In the genomic region with DNA sequence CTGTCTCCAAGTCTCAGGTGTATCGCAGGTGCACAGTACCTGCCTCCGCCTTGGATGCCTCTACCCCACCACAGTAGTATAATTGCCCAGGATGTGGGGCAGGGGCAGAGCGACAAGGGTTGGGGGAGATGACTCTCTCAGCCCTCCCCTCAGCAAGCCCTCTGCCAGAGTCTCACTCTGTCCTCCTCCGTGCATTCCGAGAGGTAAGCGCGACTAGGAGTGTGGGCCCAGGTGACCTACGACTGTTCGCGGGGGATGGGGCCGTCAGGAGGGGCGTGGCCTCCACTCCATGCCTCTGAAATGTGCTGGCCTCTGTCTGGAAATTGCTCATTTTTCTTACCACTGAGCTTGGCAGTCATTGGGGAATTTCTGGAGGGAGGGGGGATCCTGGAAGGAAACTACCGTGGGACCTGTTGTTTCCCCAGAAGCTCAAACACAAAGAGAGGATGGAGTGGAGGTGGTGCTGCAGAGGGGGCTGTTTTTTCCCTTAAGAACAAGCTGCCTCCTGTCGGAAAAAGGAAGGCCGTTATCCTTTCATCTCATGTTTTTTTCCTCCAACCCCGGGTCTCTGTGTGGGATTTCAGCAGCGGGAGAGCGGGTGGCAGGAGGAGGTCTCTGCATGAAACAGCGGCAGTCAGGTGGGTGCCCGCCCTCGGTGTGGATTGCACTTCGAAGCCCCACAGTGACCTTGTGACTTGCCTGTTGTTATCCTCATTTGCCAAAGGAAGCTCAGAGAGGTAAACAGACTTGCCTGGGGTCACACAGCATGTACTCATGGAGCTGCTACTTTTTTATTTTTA, we compare ENCODE assay signal across 1 cellular context.
TF ChIP-seq lines count a peak whose summit lies in the region.

No MANE protein-coding gene starts in this region.

TF ChIP-seq in HepG2, 621 proteins besides CTCF, POLR2A, EP300 and RAD21 (continued from another document and continues in another):
- TF ChIP-seq ZNF609 (CRISPR knock-in tag; IDR thresholded peaks at IDR 0.05; ENCODE audit: borderline replicate concordance) (no peak), ZNF512B (CRISPR knock-in tag; IDR thresholded peaks at IDR 0.05; ENCODE audit: borderline replicate concordance) (peak; percentile 78; the same call in 1 of the 2 replicates), TFAP4 (IDR thresholded peaks at IDR 0.05; ENCODE audit: borderline replicate concordance, low read depth) (no peak), ZMAT5 (CRISPR knock-in tag; IDR thresholded peaks at IDR 0.05; ENCODE audit: borderline replicate concordance, low read depth) (no peak), PATZ1 (CRISPR knock-in tag; IDR thresholded peaks at IDR 0.05) (peak; percentile 37), ZBTB21 (CRISPR knock-in tag; IDR thresholded peaks at IDR 0.05) (no peak), KDM2A (CRISPR knock-in tag; IDR thresholded peaks at IDR 0.05; ENCODE audit: borderline replicate concordance, low read depth) (peak; percentile 11; the same call in 1 of the 2 replicates), ADNP (CRISPR knock-in tag; IDR thresholded peaks at IDR 0.05) (peak; percentile 55; the same call in 1 of the 2 replicates), ZNF337 (CRISPR knock-in tag; IDR thresholded peaks at IDR 0.05; ENCODE audit: borderline replicate concordance, low read depth) (no peak), FOXC1 (CRISPR knock-in tag; IDR thresholded peaks at IDR 0.05; ENCODE audit: borderline replicate concordance) (0 out of 2 replicates have a peak, but pooled peaks have one; percentile 5)
- TF ChIP-seq, protein P1, sequence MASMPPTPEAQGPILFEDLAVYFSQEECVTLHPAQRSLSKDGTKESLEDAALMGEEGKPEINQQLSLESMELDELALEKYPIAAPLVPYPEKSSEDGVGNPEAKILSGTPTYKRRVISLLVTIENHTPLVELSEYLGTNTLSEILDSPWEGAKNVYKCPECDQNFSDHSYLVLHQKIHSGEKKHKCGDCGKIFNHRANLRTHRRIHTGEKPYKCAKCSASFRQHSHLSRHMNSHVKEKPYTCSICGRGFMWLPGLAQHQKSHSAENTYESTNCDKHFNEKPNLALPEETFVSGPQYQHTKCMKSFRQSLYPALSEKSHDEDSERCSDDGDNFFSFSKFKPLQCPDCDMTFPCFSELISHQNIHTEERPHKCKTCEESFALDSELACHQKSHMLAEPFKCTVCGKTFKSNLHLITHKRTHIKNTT (CRISPR knock-in tag; IDR thresholded peaks at IDR 0.05): no peak
- TF ChIP-seq, protein P2, sequence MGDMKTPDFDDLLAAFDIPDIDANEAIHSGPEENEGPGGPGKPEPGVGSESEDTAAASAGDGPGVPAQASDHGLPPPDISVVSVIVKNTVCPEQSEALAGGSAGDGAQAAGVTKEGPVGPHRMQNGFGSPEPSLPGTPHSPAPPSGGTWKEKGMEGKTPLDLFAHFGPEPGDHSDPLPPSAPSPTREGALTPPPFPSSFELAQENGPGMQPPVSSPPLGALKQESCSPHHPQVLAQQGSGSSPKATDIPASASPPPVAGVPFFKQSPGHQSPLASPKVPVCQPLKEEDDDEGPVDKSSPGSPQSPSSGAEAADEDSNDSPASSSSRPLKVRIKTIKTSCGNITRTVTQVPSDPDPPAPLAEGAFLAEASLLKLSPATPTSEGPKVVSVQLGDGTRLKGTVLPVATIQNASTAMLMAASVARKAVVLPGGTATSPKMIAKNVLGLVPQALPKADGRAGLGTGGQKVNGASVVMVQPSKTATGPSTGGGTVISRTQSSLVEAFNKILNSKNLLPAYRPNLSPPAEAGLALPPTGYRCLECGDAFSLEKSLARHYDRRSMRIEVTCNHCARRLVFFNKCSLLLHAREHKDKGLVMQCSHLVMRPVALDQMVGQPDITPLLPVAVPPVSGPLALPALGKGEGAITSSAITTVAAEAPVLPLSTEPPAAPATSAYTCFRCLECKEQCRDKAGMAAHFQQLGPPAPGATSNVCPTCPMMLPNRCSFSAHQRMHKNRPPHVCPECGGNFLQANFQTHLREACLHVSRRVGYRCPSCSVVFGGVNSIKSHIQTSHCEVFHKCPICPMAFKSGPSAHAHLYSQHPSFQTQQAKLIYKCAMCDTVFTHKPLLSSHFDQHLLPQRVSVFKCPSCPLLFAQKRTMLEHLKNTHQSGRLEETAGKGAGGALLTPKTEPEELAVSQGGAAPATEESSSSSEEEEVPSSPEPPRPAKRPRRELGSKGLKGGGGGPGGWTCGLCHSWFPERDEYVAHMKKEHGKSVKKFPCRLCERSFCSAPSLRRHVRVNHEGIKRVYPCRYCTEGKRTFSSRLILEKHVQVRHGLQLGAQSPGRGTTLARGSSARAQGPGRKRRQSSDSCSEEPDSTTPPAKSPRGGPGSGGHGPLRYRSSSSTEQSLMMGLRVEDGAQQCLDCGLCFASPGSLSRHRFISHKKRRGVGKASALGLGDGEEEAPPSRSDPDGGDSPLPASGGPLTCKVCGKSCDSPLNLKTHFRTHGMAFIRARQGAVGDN (CRISPR knock-in tag; IDR thresholded peaks at IDR 0.05): peak; percentile 65
- TF ChIP-seq, protein P3, sequence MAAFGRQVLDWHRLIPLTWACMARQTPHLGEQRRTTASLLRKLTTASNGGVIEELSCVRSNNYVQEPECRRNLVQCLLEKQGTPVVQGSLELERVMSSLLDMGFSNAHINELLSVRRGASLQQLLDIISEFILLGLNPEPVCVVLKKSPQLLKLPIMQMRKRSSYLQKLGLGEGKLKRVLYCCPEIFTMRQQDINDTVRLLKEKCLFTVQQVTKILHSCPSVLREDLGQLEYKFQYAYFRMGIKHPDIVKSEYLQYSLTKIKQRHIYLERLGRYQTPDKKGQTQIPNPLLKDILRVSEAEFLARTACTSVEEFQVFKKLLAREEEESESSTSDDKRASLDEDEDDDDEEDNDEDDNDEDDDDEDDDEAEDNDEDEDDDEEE (CRISPR knock-in tag; IDR thresholded peaks at IDR 0.05): 0 out of 2 replicates have a peak, but pooled peaks have one; percentile 7
- TF ChIP-seq, protein P4, sequence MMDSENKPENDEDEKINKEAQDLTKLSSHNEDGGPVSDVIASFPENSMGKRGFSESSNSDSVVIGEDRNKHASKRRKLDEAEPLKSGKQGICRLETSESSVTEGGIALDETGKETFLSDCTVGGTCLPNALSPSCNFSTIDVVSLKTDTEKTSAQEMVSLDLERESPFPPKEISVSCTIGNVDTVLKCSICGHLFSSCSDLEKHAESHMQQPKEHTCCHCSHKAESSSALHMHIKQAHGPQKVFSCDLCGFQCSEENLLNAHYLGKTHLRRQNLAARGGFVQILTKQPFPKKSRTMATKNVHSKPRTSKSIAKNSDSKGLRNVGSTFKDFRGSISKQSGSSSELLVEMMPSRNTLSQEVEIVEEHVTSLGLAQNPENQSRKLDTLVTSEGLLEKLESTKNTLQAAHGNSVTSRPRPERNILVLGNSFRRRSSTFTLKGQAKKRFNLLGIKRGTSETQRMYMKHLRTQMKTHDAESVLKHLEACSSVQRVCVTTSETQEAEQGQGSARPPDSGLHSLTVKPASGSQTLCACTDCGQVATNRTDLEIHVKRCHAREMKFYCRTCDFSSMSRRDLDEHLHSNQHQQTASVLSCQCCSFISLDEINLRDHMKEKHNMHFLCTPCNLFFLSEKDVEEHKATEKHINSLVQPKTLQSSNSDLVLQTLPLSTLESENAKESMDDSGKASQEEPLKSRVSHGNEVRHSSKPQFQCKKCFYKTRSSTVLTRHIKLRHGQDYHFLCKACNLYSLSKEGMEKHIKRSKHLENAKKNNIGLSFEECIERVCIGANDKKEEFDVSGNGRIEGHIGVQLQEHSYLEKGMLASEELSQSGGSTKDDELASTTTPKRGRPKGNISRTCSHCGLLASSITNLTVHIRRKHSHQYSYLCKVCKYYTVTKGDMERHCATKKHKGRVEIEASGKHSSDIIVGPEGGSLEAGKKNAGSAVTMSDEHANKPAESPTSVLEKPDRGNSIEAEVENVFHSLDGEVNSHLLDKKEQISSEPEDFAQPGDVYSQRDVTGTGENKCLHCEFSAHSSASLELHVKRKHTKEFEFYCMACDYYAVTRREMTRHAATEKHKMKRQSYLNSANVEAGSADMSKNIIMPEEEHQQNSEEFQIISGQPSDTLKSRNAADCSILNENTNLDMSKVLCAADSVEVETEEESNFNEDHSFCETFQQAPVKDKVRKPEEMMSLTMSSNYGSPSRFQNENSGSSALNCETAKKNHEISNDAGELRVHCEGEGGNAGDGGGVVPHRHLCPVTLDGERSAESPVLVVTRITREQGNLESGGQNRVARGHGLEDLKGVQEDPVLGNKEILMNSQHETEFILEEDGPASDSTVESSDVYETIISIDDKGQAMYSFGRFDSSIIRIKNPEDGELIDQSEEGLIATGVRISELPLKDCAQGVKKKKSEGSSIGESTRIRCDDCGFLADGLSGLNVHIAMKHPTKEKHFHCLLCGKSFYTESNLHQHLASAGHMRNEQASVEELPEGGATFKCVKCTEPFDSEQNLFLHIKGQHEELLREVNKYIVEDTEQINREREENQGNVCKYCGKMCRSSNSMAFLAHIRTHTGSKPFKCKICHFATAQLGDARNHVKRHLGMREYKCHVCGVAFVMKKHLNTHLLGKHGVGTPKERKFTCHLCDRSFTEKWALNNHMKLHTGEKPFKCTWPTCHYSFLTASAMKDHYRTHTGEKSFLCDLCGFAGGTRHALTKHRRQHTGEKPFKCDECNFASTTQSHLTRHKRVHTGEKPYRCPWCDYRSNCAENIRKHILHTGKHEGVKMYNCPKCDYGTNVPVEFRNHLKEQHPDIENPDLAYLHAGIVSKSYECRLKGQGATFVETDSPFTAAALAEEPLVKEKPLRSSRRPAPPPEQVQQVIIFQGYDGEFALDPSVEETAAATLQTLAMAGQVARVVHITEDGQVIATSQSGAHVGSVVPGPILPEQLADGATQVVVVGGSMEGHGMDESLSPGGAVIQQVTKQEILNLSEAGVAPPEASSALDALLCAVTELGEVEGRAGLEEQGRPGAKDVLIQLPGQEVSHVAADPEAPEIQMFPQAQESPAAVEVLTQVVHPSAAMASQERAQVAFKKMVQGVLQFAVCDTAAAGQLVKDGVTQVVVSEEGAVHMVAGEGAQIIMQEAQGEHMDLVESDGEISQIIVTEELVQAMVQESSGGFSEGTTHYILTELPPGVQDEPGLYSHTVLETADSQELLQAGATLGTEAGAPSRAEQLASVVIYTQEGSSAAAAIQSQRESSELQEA (CRISPR knock-in tag; IDR thresholded peaks at IDR 0.05; ENCODE audit: not compliant biosample characterization): peak; percentile 18
